In genomic region chr7:29958667-29959358, GRCh38 we compare ENCODE assay signal across 16 cellular contexts. TPM values are rescaled to one million over a fixed set of nuclear protein-coding genes. Genes with fewer than 3 reads are reported as not detected.
DNase-seq lines count a peak whose midpoint lies in the region; FAIRE-seq and TF ChIP-seq lines count a peak whose summit lies in the region.
"Had no signal": no experiment of that assay in that cellular context is flagged by ENCODE, and none has a peak within 500 bp of the region (broad histone marks: within the 10 kb centered on the region; RNA-seq: fewer than 3 reads in every experiment).

No MANE protein-coding gene starts in this region.

- no peak overlapping the region for H2AFZ ChIP-seq in keratinocyte (ENCODE audit: control insufficient read depth, low read length)

- H3K4me3 Mint-ChIP-seq in HFFc6: no peak overlapping the region
- H3K4me3 Mint-ChIP-seq in nephron progenitor cell: no peak overlapping the region
- H3K4me3 Mint-ChIP-seq: CD4-positive, alpha-beta memory T cell had no signal

- DNase-seq in HFFc6 (no peak), WERI-Rb-1 (no peak), keratinocyte (ENCODE audit: low read depth, low spot score) (no peak), urothelium cell line (ENCODE audit: low spot score) (no peak), NOMO-1 (lab: John Stamatoyannopoulos, UW; ENCODE audit: unreplicated experiment in 2 of 2) (no peak), AG08395 (ENCODE audit: low spot score) (no peak), nephron progenitor cell (no peak)
- DNase-seq: CD4-positive, alpha-beta memory T cell; DMS153; GOT3; MG63; NCI-H187 treated with DMSO at 0.1 percent for 48 hours; NCI-H2107 had no signal

- dilution Hi-C loops in keratinocyte (cut with MboI; ENCODE audit: extremely low pct_ligation_motif_present, low sequenced_read_pairs): no loop called here

- FAIRE-seq in keratinocyte (lab: Jason Lieb, UNC) (peak; percentile 20), urothelium cell line (lab: Jason Lieb, UNC) (peak; percentile 56)
- FAIRE-seq: RCC 7860 had no signal

- no peak overlapping the region for H3K4me2 ChIP-seq in keratinocyte (ENCODE audit: control insufficient read depth, extremely low read depth, insufficient read depth, low read depth, low read length)
- H3K4me2 ChIP-seq: BLaER1 had no signal

- H3K27me3 Mint-ChIP-seq in HFFc6 (ENCODE audit: insufficient read depth) (no peaks in the 10 kb centered on the region; the same call in 1 of the 2 replicates), nephron progenitor cell (ENCODE audit: low read depth, poor library complexity) (peaks cover 2% of the 10 kb centered on the region)

- H3K27ac ChIP-seq in WERI-Rb-1 (peak overlapping the region; percentile 1), keratinocyte (ENCODE audit: control insufficient read depth, insufficient read depth, low read length) (no peak overlapping the region)
- H3K27ac ChIP-seq: BLaER1, SJCRH30 had no signal

- H3K4me1 Mint-ChIP-seq in HFFc6 (ENCODE audit: low read depth) (peaks cover 9% of the 10 kb centered on the region), nephron progenitor cell (peaks cover 26% of the 10 kb centered on the region)

- H3K9me3 ChIP-seq in WERI-Rb-1 (ENCODE audit: severe bottlenecking) (no peaks in the 10 kb centered on the region), keratinocyte (ENCODE audit: control insufficient read depth, low read depth, low read length) (no peaks in the 10 kb centered on the region)
- H3K9me3 ChIP-seq: BLaER1, MG63, SJCRH30 had no signal

- no peaks in the 10 kb centered on the region for H3K9me1 ChIP-seq in keratinocyte (ENCODE audit: control insufficient read depth, extremely low read depth, insufficient read depth, low read length)

- H3K4me3 ChIP-seq in WERI-Rb-1 (ENCODE audit: low read depth, low read length): no peak overlapping the region
- H3K4me3 ChIP-seq in keratinocyte (ENCODE audit: control insufficient read depth in 2 of 3, extremely low read depth in 1 of 3, insufficient read depth in 2 of 3, low read depth in 1 of 3, low read length in 3 of 3): no peak overlapping the region
- H3K4me3 ChIP-seq: BLaER1, MG63, SJCRH30 had no signal

- no peaks in the 10 kb centered on the region for H3K4me1 ChIP-seq in keratinocyte (ENCODE audit: control insufficient read depth, extremely low read depth, insufficient read depth, low read length)
- H3K4me1 ChIP-seq: SJCRH30 had no signal

- no peaks in the 10 kb centered on the region for H4K20me1 ChIP-seq in keratinocyte (ENCODE audit: control insufficient read depth, extremely low read depth, insufficient read depth, low read length)
- H4K20me1 ChIP-seq: BLaER1 had no signal

- peak overlapping the region; percentile 13; the same call in 1 of the 2 replicates for H3K27ac Mint-ChIP-seq in HFFc6
- H3K27ac Mint-ChIP-seq in nephron progenitor cell: no peak overlapping the region
- H3K27ac Mint-ChIP-seq: CD4-positive, alpha-beta memory T cell had no signal

- no peaks in the 10 kb centered on the region for H3K9me3 Mint-ChIP-seq in HFFc6
- H3K9me3 Mint-ChIP-seq in nephron progenitor cell: peaks cover 4% of the 10 kb centered on the region
- H3K9me3 Mint-ChIP-seq: CD4-positive, alpha-beta memory T cell had no signal

- H3K27me3 ChIP-seq in WERI-Rb-1 (ENCODE audit: insufficient read depth, low read depth, severe bottlenecking) (no peaks in the 10 kb centered on the region), keratinocyte (ENCODE audit: control insufficient read depth, extremely low read depth, insufficient read depth, low read length) (no peaks in the 10 kb centered on the region)
- H3K27me3 ChIP-seq: BLaER1, MG63, SJCRH30 had no signal

- H3K36me3 Mint-ChIP-seq in HFFc6 (ENCODE audit: low read depth): peaks cover 17% of the 10 kb centered on the region
- H3K36me3 Mint-ChIP-seq in nephron progenitor cell (ENCODE audit: low read depth): peaks cover 58% of the 10 kb centered on the region
- H3K36me3 Mint-ChIP-seq: CD4-positive, alpha-beta memory T cell had no signal

- no peak for TF ChIP-seq CTCF in HFFc6 (IDR thresholded peaks at IDR 0.05)
- no peak for TF ChIP-seq CTCF in WERI-Rb-1 (IDR thresholded peaks at IDR 0.05; ENCODE audit: low read depth, low read length)
- no peak for TF ChIP-seq CTCF in keratinocyte (optimal IDR thresholded peaks at IDR 0.05 in 1 of 3, IDR thresholded peaks at IDR 0.05 in 1 of 3, conservative IDR thresholded peaks at IDR 0.05 in 1 of 3; ENCODE audit: extremely low read depth in 1 of 3, insufficient read depth in 2 of 3, low read length in 3 of 3)
- no peak for TF ChIP-seq CTCF in nephron progenitor cell (IDR thresholded peaks at IDR 0.05)

- H3K9ac ChIP-seq in keratinocyte (ENCODE audit: control insufficient read depth, extremely low read depth, insufficient read depth, low read length): no peak overlapping the region
- H3K9ac ChIP-seq: BLaER1 had no signal

- H3K36me3 ChIP-seq in WERI-Rb-1 (peaks cover 12% of the 10 kb centered on the region), keratinocyte (ENCODE audit: control insufficient read depth in 2 of 2, extremely low read depth in 1 of 2, insufficient read depth in 2 of 2, low read length in 2 of 2) (peaks cover 2 to 4% of the 10 kb centered on the region in 2 experiments)
- H3K36me3 ChIP-seq: BLaER1, MG63 had no signal

- peaks cover 2% of the 10 kb centered on the region for H3K79me2 ChIP-seq in keratinocyte (ENCODE audit: control insufficient read depth, insufficient read depth, low read length)

RNA-seq across cellular contexts. Expression of gene SCRN1, which starts 30.8 kb away (rescaled TPM):
- total RNA-seq in HFFc6 (2021; fragmentation: NEBNext Ultra II Directional; extraction: Animal tissue kit (Norgen Biotek cat#: 25700)): 100 to 1,000 TPM; 137 to 168 (median 145) TPM
- 46.0 to 58.2 TPM (median 52.3 TPM) in 3 replicates for polyA plus RNA-seq in keratinocyte
- 9.3 TPM for polyA plus RNA-seq in keratinocyte (2011; ENCODE audit: low read depth)
- 45.2 and 58.7 TPM in 2 replicates for polyA plus RNA-seq in keratinocyte (2011; cell fraction: cytosol; rRNA removed)
- 43.3 and 44.2 TPM in 2 replicates for polyA plus RNA-seq in keratinocyte (2011; cell fraction: nucleus; rRNA removed)
- 13.3 and 53.9 TPM in 2 replicates for polyA plus RNA-seq in keratinocyte (2012; ENCODE audit: low replicate concordance)
- polyA minus RNA-seq in keratinocyte: 41.5 to 78.1 TPM (median 63.6 TPM) in 3 replicates
- 54.3 TPM for polyA minus RNA-seq in keratinocyte (2011; cell fraction: cytosol; rRNA and poly(A)+ RNA removed)
- polyA minus RNA-seq in keratinocyte (2011; cell fraction: nucleus; rRNA and poly(A)+ RNA removed): 30.2 and 54.1 TPM in 2 replicates
